ENCODE assay signal across 20 cellular contexts in the genomic region with DNA sequence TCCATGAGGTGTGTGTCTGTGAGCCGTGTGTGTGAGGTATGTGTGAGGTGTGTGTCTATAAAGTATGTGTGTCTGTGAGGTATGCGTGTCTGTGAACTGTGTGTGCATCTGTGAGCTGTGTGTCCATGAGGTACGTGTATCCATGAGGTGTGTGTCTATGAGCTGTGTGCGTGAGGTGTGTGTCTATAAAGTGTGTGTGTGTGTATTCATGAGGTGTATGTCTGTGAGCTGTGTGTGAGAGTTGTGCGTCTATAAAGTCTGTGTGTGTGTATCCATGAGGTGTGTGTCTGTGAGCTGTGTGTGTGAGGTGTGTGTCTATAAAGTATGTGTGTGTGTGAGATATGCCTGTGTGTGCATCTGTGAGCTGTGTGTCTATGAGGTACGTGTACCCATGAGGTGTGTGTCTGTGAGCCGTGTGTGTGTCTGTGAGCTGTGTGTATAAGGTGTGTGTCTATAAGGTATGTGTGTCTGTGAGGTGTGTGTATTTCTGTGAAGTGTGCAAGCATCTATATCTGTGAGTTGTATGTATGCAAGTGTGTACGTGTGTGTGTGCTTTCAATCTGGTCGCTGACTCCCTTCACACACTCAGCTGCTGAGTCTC.
DNase-seq lines count a peak whose midpoint lies in the region; ATAC-seq, FAIRE-seq and TF ChIP-seq lines count a peak whose summit lies in the region.
"Had no signal": no experiment of that assay in that cellular context is flagged by ENCODE, and none has a peak within 500 bp of the region (broad histone marks: within the 10 kb centered on the region; RNA-seq: fewer than 3 reads in every experiment).

No MANE protein-coding gene starts in this region.

- no peak overlapping the region for H3K4me2 ChIP-seq in HepG2 (ENCODE audit: low read depth, low read length)
- H3K4me2 ChIP-seq in H1 (ENCODE audit: insufficient read depth in 1 of 2, low read depth in 2 of 2, low read length in 2 of 2): no peak overlapping the region
- H3K4me2 ChIP-seq in osteoblast (ENCODE audit: insufficient read depth, low read length): no peak overlapping the region
- H3K4me2 ChIP-seq: A549 had no signal

- no peak overlapping the region for H2BK120ac ChIP-seq in H1 (replicated peaks; ENCODE audit: low read depth, low read length)

- WGBS in HepG2 (ENCODE audit: low lambda C conversion rate): 70% methylated on average over 8 of the region's 9 CpGs
- WGBS in right lobe of liver (ENCODE audit: insufficient coverage, low coverage, low lambda C conversion rate, missing lambda C conversion rate): 83% methylated on average over 7 of the region's 9 CpGs
- WGBS in H1 (ENCODE audit: extremely low coverage in 1 of 2, insufficient coverage in 1 of 2, insufficient read length in 1 of 2, insufficient replicate concordance in 2 of 2, low coverage in 1 of 2, low lambda C conversion rate in 2 of 2, missing lambda C conversion rate in 1 of 2), 2 experiments: 86% methylated on average over 9 of the region's 9 CpGs; no CpG with 5 or more reads in 1 of the 2 experiments

- DNase-seq in HepG2 (ENCODE audit: low spot score) (no peak), right lobe of liver (no peak), H1 (ENCODE audit: low read depth in 1 of 2, low spot score in 2 of 2) (no peak), osteoblast (ENCODE audit: insufficient read length, low spot score, missing footprints) (peak; percentile 22), MV-4-11 (lab: John Stamatoyannopoulos, UW) (no peak), glomerular visceral epithelial cell (ENCODE audit: extremely low spot score) (no peak), ureter (ENCODE audit: low spot score) (no peak), H7 (no peak)
- DNase-seq: AML-193; Caco-2; CD4-positive, alpha-beta T cell; DMS153; DMS79; GDM1; GOT3 had no signal

- H2AK5ac ChIP-seq in H1 (ENCODE audit: low read depth, low read length): peak overlapping the region; percentile 99

- H4K20me1 ChIP-seq in HepG2 (ENCODE audit: insufficient read depth, low read length) (no peaks in the 10 kb centered on the region), H1 (replicated peaks in 1 of 2; ENCODE audit: control insufficient read depth in 1 of 2, insufficient read depth in 2 of 2, low read length in 2 of 2) (peaks cover 0 to 6% of the 10 kb centered on the region in 2 experiments), osteoblast (ENCODE audit: insufficient read depth, low read length) (no peaks in the 10 kb centered on the region)

- peak overlapping the region; percentile 68; the same call in 1 of the 2 replicates for H2BK20ac ChIP-seq in H1 (ENCODE audit: low read length)

- BruUV-seq in HepG2 (replicated peaks; lab: Mats Ljungman, UMichigan): no TSS peak

- H3K23ac ChIP-seq in H1 (ENCODE audit: insufficient read length): no peak overlapping the region

- H3K4me1 ChIP-seq in HepG2 (ENCODE audit: insufficient read depth, low read length): peaks cover 93% of the 10 kb centered on the region
- peaks cover 0 to 10% (median 6%) of the 10 kb centered on the region in 4 donors for H3K4me1 ChIP-seq in right lobe of liver
- H3K4me1 ChIP-seq in H1 (replicated peaks in 1 of 4; ENCODE audit: control insufficient read depth in 3 of 4, insufficient read depth in 4 of 4, low read length in 3 of 4): peaks cover 5 to 15% (median 8%) of the 10 kb centered on the region in 4 experiments
- peaks cover 4% of the 10 kb centered on the region for H3K4me1 ChIP-seq in osteoblast (ENCODE audit: insufficient read depth, low read length)

- TF ChIP-seq CTCF in HepG2 (CRISPR knock-in tag; IDR thresholded peaks at IDR 0.05): no peak
- no peak for TF ChIP-seq CTCF in right lobe of liver (IDR thresholded peaks at IDR 0.05)
- TF ChIP-seq CTCF in H1 (IDR thresholded peaks at IDR 0.05; ENCODE audit: control extremely low read depth in 1 of 3, insufficient read depth in 1 of 3, low read depth in 1 of 3, low read length in 3 of 3): no peak
- TF ChIP-seq CTCF in osteoblast (IDR thresholded peaks at IDR 0.05; ENCODE audit: extremely low read depth, low read depth, low read length): no peak

- H3K36me3 ChIP-seq in HepG2 (replicated peaks in 1 of 2; ENCODE audit: control insufficient read depth in 1 of 2, insufficient read depth in 2 of 2, low read length in 2 of 2) (no peaks in the 10 kb centered on the region), right lobe of liver (no peaks in the 10 kb centered on the region), H1 (ENCODE audit: control insufficient read depth in 2 of 4, insufficient read depth in 4 of 4, low read length in 3 of 4) (no peaks in the 10 kb centered on the region), osteoblast (ENCODE audit: insufficient read depth, low read length) (no peaks in the 10 kb centered on the region), H7 (replicated peaks; ENCODE audit: control insufficient read depth, insufficient read depth, low read length) (no peaks in the 10 kb centered on the region)
- H3K36me3 ChIP-seq: HAP-1 had no signal

- CTCF ChIA-PET in HepG2 (lab: Yijun Ruan, JAX; ENCODE audit: low intra/inter-chr PET ratio, low total read pairs) (no interaction called here), H1 (lab: Charles Lee; ENCODE audit: partially characterized antibody) (interaction anchor here (0.5 to 19.6 kb wide), 10 partner anchors 8 to 229 kb away, joined by 3 to 239 read pairs (median 6); no protein-coding TSS in a partner anchor)

- TF ChIP-seq POLR2A in HepG2 (IDR thresholded peaks at IDR 0.05; ENCODE audit: insufficient read depth in 1 of 2, low read depth in 2 of 2, low read length in 2 of 2) (no peak), right lobe of liver (IDR thresholded peaks at IDR 0.05) (no peak), H1 (IDR thresholded peaks at IDR 0.05; ENCODE audit: control extremely low read depth in 1 of 2, low read depth in 2 of 2, low read length in 2 of 2) (no peak)

- H3K27ac ChIP-seq in HepG2 (ENCODE audit: extremely low read length, insufficient read depth, low read length) (no peak overlapping the region), right lobe of liver (no peak overlapping the region), H1 (ENCODE audit: low read depth, low read length) (no peak overlapping the region), osteoblast (ENCODE audit: low read depth, low read length) (no peak overlapping the region)
- H3K27ac ChIP-seq: 22Rv1, A549, C4-2B, HL-60 had no signal

- H3K9ac ChIP-seq in HepG2 (ENCODE audit: insufficient read depth, low read depth, low read length) (no peak overlapping the region), H1 (replicated peaks in 1 of 4; ENCODE audit: extremely low read depth in 1 of 4, low read depth in 3 of 4, low read length in 3 of 4) (no peak overlapping the region)

- H3K79me2 ChIP-seq in HepG2 (ENCODE audit: insufficient read depth, low read length): no peaks in the 10 kb centered on the region
- no peaks in the 10 kb centered on the region for H3K79me2 ChIP-seq in H1 (ENCODE audit: control insufficient read depth in 1 of 2, insufficient read depth in 2 of 2, low read length in 2 of 2)
- H3K79me2 ChIP-seq in osteoblast (ENCODE audit: insufficient read depth, low read length): no peaks in the 10 kb centered on the region

- H3K27me3 ChIP-seq in HepG2 (ENCODE audit: control insufficient read depth in 1 of 2, insufficient read depth in 2 of 2, low read length in 2 of 2) (peaks cover 10 to 42% of the 10 kb centered on the region in 2 experiments; a peak in 4 of 5 replicates), right lobe of liver (no peaks in the 10 kb centered on the region), H1 (replicated peaks in 1 of 4; ENCODE audit: control insufficient read depth in 3 of 4, extremely low read depth in 1 of 4, insufficient read depth in 3 of 4, low read length in 3 of 4) (peaks cover 0 to 8% (median 1%) of the 10 kb centered on the region in 4 experiments; a peak in 4 of 7 replicates), osteoblast (ENCODE audit: insufficient read depth, low read length) (peaks cover 35% of the 10 kb centered on the region), H7 (ENCODE audit: control insufficient read depth, insufficient read depth, low read length) (peaks cover 2% of the 10 kb centered on the region)

- peak; percentile 47 for FAIRE-seq in HepG2 (lab: Jason Lieb, UNC)
- no peak for FAIRE-seq in H1 (lab: Jason Lieb, UNC)
- FAIRE-seq: A549 had no signal

- no peak overlapping the region for H3K4me3 ChIP-seq in HepG2 (replicated peaks in 1 of 3; ENCODE audit: insufficient read depth in 1 of 3, low read depth in 2 of 3, low read length in 3 of 3)
- no peak overlapping the region for H3K4me3 ChIP-seq in right lobe of liver
- H3K4me3 ChIP-seq in H1 (ENCODE audit: extremely low read depth in 1 of 4, insufficient read depth in 2 of 4, low read depth in 3 of 4, low read length in 4 of 4): no peak overlapping the region
- H3K4me3 ChIP-seq in osteoblast (ENCODE audit: insufficient read depth, low read length): no peak overlapping the region
- H3K4me3 ChIP-seq in H7 (ENCODE audit: insufficient read depth, low read depth, low read length): no peak overlapping the region
- H3K4me3 ChIP-seq: A549, HAP-1 had no signal

- no peak overlapping the region for H3K18ac ChIP-seq in H1 (ENCODE audit: extremely low read depth, low read length)

- no peak for TF ChIP-seq EP300 in HepG2 (IDR thresholded peaks at IDR 0.05; ENCODE audit: low read depth in 2 of 2, low read length in 2 of 2)
- TF ChIP-seq EP300 in HepG2 (CRISPR knock-in tag; IDR thresholded peaks at IDR 0.05; ENCODE audit: borderline replicate concordance): no peak
- no peak for TF ChIP-seq EP300 in H1 (IDR thresholded peaks at IDR 0.05; ENCODE audit: borderline replicate concordance in 1 of 2, low read depth in 2 of 2, low read length in 2 of 2)

- peak overlapping the region; percentile 67 for H2BK15ac ChIP-seq in H1 (ENCODE audit: low read length)

- H3K4ac ChIP-seq in H1 (replicated peaks; ENCODE audit: insufficient read length, low read depth, low read length): peak overlapping the region; percentile 65

- POLR2A ChIA-PET in HepG2 (lab: Yijun Ruan, JAX) (no interaction called here), H1 (lab: Charles Lee; ENCODE audit: partially characterized antibody) (interaction anchor here (1.2 to 1.4 kb wide), 2 partner anchors 11 to 56 kb away, joined by 3 to 4 read pairs; no protein-coding TSS in a partner anchor)

- H3K14ac ChIP-seq in H1 (ENCODE audit: insufficient read length): no peak overlapping the region

- H4K8ac ChIP-seq in H1 (ENCODE audit: extremely low read depth, insufficient read depth, low read length): no peak overlapping the region

- peak overlapping the region; percentile 75 for H3K56ac ChIP-seq in H1 (replicated peaks; ENCODE audit: insufficient read length, low read depth, low read length)

- no peak for TF ChIP-seq RAD21 in HepG2 (CRISPR knock-in tag; IDR thresholded peaks at IDR 0.05)
- no peak for TF ChIP-seq RAD21 in H1 (IDR thresholded peaks at IDR 0.05 in 1 of 2, conservative IDR thresholded peaks at IDR 0.05 in 1 of 2; ENCODE audit: low read depth in 2 of 2, low read length in 2 of 2)

- ATAC-seq in HepG2 (no peak), right lobe of liver (no peak)
- ATAC-seq: A549 had no signal

- H2AFZ ChIP-seq in HepG2 (ENCODE audit: low read length) (no peak overlapping the region), H1 (ENCODE audit: low read length) (no peak overlapping the region), osteoblast (ENCODE audit: low read length) (no peak overlapping the region)

- H3K9me3 ChIP-seq in HepG2 (ENCODE audit: low read length) (no peaks in the 10 kb centered on the region), right lobe of liver (no peaks in the 10 kb centered on the region), H1 (ENCODE audit: insufficient read depth in 2 of 2, low read depth in 1 of 2, low read length in 1 of 2) (no peaks in the 10 kb centered on the region), osteoblast (ENCODE audit: low read depth, low read length) (no peaks in the 10 kb centered on the region)
- H3K9me3 ChIP-seq: A549, Caco-2, HAP-1 had no signal

- H4K91ac ChIP-seq in H1 (replicated peaks; ENCODE audit: insufficient read length, low read length): peak overlapping the region; percentile 58

- peaks cover 12% of the 10 kb centered on the region; the same call in 1 of the 2 replicates for H3K23me2 ChIP-seq in H1 (ENCODE audit: low read depth, low read length)

- no peaks in the 10 kb centered on the region for H3K79me1 ChIP-seq in H1 (ENCODE audit: low read depth, low read length)

- in situ Hi-C loops in HepG2 (cut with HindIII; ENCODE audit: extremely low pct_ligation_motif_present, low pct_unique_long_range_greater_than_20kb): loop anchor here (5.0 kb wide), 1 partner anchor 82 kb away; no protein-coding TSS in a partner anchor

- intact Hi-C loops in HepG2 (cut with micrococcal nuclease; ENCODE audit: unreplicated experiment): no loop called here
- intact Hi-C loops in right lobe of liver (cut with DNase I): no loop called here

- H2BK12ac ChIP-seq in H1 (ENCODE audit: low read depth, low read length): peak overlapping the region; percentile 98

- peak overlapping the region; percentile 77 for H2BK5ac ChIP-seq in H1 (ENCODE audit: low read depth, low read length)

- no peak overlapping the region for H4K5ac ChIP-seq in H1 (ENCODE audit: insufficient read length, low read depth, low read length)
